12 cellular contexts compared by ENCODE assay signal in genomic region chr2:196260546-196260945, GRCh38.
DNase-seq lines count a peak whose midpoint lies in the region; ATAC-seq and FAIRE-seq lines count a peak whose summit lies in the region.
"Had no signal": no experiment of that assay in that cellular context is flagged by ENCODE, and none has a peak within 500 bp of the region (broad histone marks: within the 10 kb centered on the region; RNA-seq: fewer than 3 reads in every experiment).

No MANE protein-coding gene starts in this region.

- H3K27ac ChIP-seq in ACC112 (ENCODE audit: low read depth, low read length), result peak overlapping the region; percentile 92
- H3K27ac ChIP-seq in HUES6 (ENCODE audit: low read depth, low read length), result peak overlapping the region; percentile 5; the same call in 1 of the 2 replicates

- ATAC-seq in naive B cell (ENCODE audit: low read depth in 2 of 2), result peak; percentile 31 to 37

- H2AFZ ChIP-seq in ACC112 (ENCODE audit: low read length, unreplicated experiment), result peak overlapping the region; percentile 72

- H3K36me3 ChIP-seq in ACC112 (ENCODE audit: insufficient read depth, low read length), result no peaks in the 10 kb centered on the region
- no peaks in the 10 kb centered on the region for H3K36me3 ChIP-seq in HUES6 (ENCODE audit: control insufficient read depth, insufficient read depth, low read length)

- no peak for FAIRE-seq in RCC 7860 (lab: Jason Lieb, UNC)
- FAIRE-seq: kidney had no signal

- DNase-seq in activated naive CD8-positive, alpha-beta T cell treated with anti-CD3 and anti-CD28 coated beads for 36 hours, result no peak
- DNase-seq in naive B cell, result no peak
- DNase-seq in UCSD-AML1 (lab: John Stamatoyannopoulos, UW; ENCODE audit: unreplicated experiment), result no peak
- DNase-seq in T1000 (lab: John Stamatoyannopoulos, UW), result no peak
- no peak for DNase-seq in RCC 7860 (ENCODE audit: low spot score)
- no peak for DNase-seq in activated gamma-delta T cell treated with Interleukin-2 at 50 U/mL for 16 hours
- DNase-seq: caudate nucleus, kidney, NCI-H2227 treated with DMSO at 0.1 percent for 48 hours had no signal

- no peaks in the 10 kb centered on the region for H3K9me3 ChIP-seq in HUES6 (ENCODE audit: control insufficient read depth, insufficient read depth, low read depth, low read length)

- no peaks in the 10 kb centered on the region for H3K27me3 Mint-ChIP-seq in activated naive CD8-positive, alpha-beta T cell treated with anti-CD3 and anti-CD28 coated beads for 36 hours
- H3K27me3 Mint-ChIP-seq in naive B cell, result no peaks in the 10 kb centered on the region

- peaks cover 4% of the 10 kb centered on the region for H3K9me3 Mint-ChIP-seq in activated naive CD8-positive, alpha-beta T cell treated with anti-CD3 and anti-CD28 coated beads for 36 hours
- H3K9me3 Mint-ChIP-seq in naive B cell, result no peaks in the 10 kb centered on the region
- H3K9me3 Mint-ChIP-seq: CD14-positive monocyte had no signal

- no peaks in the 10 kb centered on the region for H3K79me2 ChIP-seq in ACC112 (ENCODE audit: control insufficient read depth, insufficient read depth, low read length, unreplicated experiment)

- H3K36me3 Mint-ChIP-seq in activated naive CD8-positive, alpha-beta T cell treated with anti-CD3 and anti-CD28 coated beads for 36 hours, result peaks cover 4% of the 10 kb centered on the region
- no peaks in the 10 kb centered on the region for H3K36me3 Mint-ChIP-seq in naive B cell
- H3K36me3 Mint-ChIP-seq: CD14-positive monocyte had no signal

- H3K27me3 ChIP-seq in ACC112 (ENCODE audit: insufficient read depth, low read length), result no peaks in the 10 kb centered on the region
- no peaks in the 10 kb centered on the region for H3K27me3 ChIP-seq in HUES6 (ENCODE audit: control insufficient read depth, insufficient read depth, low read length)

- H3K9ac ChIP-seq in HUES6 (ENCODE audit: low read length), result peak overlapping the region; percentile 17

- H3K4me1 Mint-ChIP-seq in activated naive CD8-positive, alpha-beta T cell treated with anti-CD3 and anti-CD28 coated beads for 36 hours, result peaks cover 65% of the 10 kb centered on the region
- peaks cover 29 to 64% (median 46%) of the 10 kb centered on the region in 3 donors for H3K4me1 Mint-ChIP-seq in naive B cell

- H3K4me3 Mint-ChIP-seq in activated naive CD8-positive, alpha-beta T cell treated with anti-CD3 and anti-CD28 coated beads for 36 hours, result peak overlapping the region; percentile 69
- peak overlapping the region in 7 of 8 donors; percentile 3 to 63 (median 52) for H3K4me3 Mint-ChIP-seq in naive B cell
- H3K4me3 Mint-ChIP-seq: CD14-positive monocyte had no signal

- peak overlapping the region; percentile 95 for H3K27ac Mint-ChIP-seq in activated naive CD8-positive, alpha-beta T cell treated with anti-CD3 and anti-CD28 coated beads for 36 hours
- peak overlapping the region; percentile 87 to 96 (median 92) for H3K27ac Mint-ChIP-seq in naive B cell

- H3K4me1 ChIP-seq in ACC112 (ENCODE audit: control insufficient read depth, insufficient read depth, low read length, unreplicated experiment) (peaks cover 21% of the 10 kb centered on the region), HUES6 (ENCODE audit: control insufficient read depth, insufficient read depth, low read length) (peaks cover 4% of the 10 kb centered on the region; the same call in 1 of the 2 replicates)

- H3K4me3 ChIP-seq in ACC112 (ENCODE audit: low read depth, low read length) (no peak overlapping the region), HUES6 (ENCODE audit: low read depth, low read length) (no peak overlapping the region)
